In the genomic region with DNA sequence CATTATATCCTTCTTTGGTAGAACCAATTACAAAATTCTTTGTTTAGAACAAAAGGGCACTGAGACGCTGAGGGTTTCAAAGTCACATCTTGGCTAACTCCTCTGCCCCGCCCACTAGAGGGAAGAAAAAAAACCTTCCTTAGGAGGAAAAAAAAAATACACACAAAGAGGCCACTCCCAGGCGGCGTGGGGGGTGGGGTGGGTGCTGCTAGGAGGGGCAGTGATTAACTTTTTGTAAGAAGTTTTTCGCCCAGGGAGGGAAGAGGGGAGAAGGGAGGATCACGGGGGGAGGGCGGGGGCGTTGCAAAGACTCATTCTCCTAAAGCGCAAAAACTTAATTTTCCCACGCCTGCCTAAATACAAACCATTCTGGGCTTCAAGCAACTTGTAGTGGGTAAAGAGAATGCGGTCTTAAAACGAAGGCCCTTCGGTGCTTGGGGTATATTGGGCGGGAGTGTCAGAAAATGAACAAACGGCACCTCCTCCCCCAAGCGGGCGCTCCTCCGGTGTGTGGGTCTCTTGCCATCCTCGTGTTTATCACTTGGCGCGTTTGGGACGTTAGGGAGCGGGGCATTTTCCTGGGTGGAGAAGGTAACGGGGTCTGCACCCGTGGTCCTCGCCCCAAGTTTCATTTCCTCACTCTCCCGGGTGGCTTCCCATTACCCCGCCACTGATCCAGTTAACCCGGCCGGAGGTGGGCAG, we compare ENCODE assay signal across 8 cellular contexts. TPM values are rescaled to one million over a fixed set of nuclear protein-coding genes. Genes with fewer than 3 reads are reported as not detected.
A peak's percentile ranks its signal among the peaks of the same experiment; 100 is the strongest.
DNase-seq lines count a peak whose midpoint lies in the region; ATAC-seq, FAIRE-seq and TF ChIP-seq lines count a peak whose summit lies in the region.

No MANE protein-coding gene starts in this region.

- H3K4me3 Mint-ChIP-seq in activated naive CD8-positive, alpha-beta T cell treated with anti-CD3 and anti-CD28 coated beads, Interleukin-2, amount 50 U/mL, for 24 hours: peak overlapping the region; percentile 92

- H3K9me3 ChIP-seq in kidney (ENCODE audit: control insufficient read depth in 1 of 2, low read length in 2 of 2): no peaks in the 10 kb centered on the region

- H3K27me3 Mint-ChIP-seq in activated naive CD8-positive, alpha-beta T cell treated with anti-CD3 and anti-CD28 coated beads, Interleukin-2, amount 50 U/mL, for 24 hours: no peaks in the 10 kb centered on the region

- H3K27ac ChIP-seq in kidney (ENCODE audit: low read depth in 2 of 2, low read length in 2 of 2): peak overlapping the region in 1 of 2 donors; percentile 0

- H3K4me3 ChIP-seq in GM12864 (ENCODE audit: low read depth, low read length): peak overlapping the region; percentile 77
- H3K4me3 ChIP-seq in kidney (ENCODE audit: low read length in 2 of 2): peak overlapping the region; percentile 41 to 69

- H3K36me3 Mint-ChIP-seq in activated naive CD8-positive, alpha-beta T cell treated with anti-CD3 and anti-CD28 coated beads, Interleukin-2, amount 50 U/mL, for 24 hours (ENCODE audit: low read depth): peaks cover 31% of the 10 kb centered on the region

- peaks cover 68% of the 10 kb centered on the region for H3K4me1 Mint-ChIP-seq in activated naive CD8-positive, alpha-beta T cell treated with anti-CD3 and anti-CD28 coated beads, Interleukin-2, amount 50 U/mL, for 24 hours

- intact Hi-C loops in kidney (cut with DNase I): no loop called here

- TF ChIP-seq CTCF in GM12864 (IDR thresholded peaks at IDR 0.05; ENCODE audit: low read depth, low read length, missing control alignments) (no peak), kidney (IDR thresholded peaks at IDR 0.05; ENCODE audit: borderline replicate concordance, extremely low read depth, insufficient read depth) (no peak)

- H3K9me3 Mint-ChIP-seq in activated naive CD8-positive, alpha-beta T cell treated with anti-CD3 and anti-CD28 coated beads, Interleukin-2, amount 50 U/mL, for 24 hours: no peaks in the 10 kb centered on the region

- DNase-seq in GM12864 (ENCODE audit: low read depth) (no peak), RPMI8226 (peak; percentile 76), kidney (peak; percentile 87), NCI-H2196 treated with DMSO at 0.1 percent for 48 hours (lab: John Stamatoyannopoulos, UW; ENCODE audit: unreplicated experiment) (no peak), HCEC 1CT (no peak)
- DNase-seq in activated naive CD8-positive, alpha-beta T cell treated with anti-CD3 and anti-CD28 coated beads, Interleukin-2, amount 50 U/mL, for 24 hours: peak; percentile 74
- DNase-seq in stimulated activated CD4-positive, alpha-beta T cell treated with anti-CD3 and anti-CD28 coated beads, TNF-alpha, amount 100 ng/mL, for 4 hours (ENCODE audit: low read depth in 3 of 3): peak in 2 of 3 experiments; percentile 64 to 70

- H3K27ac Mint-ChIP-seq in activated naive CD8-positive, alpha-beta T cell treated with anti-CD3 and anti-CD28 coated beads, Interleukin-2, amount 50 U/mL, for 24 hours: peak overlapping the region; percentile 76

- peaks cover 6 to 11% of the 10 kb centered on the region in 2 donors for H3K4me1 ChIP-seq in kidney (ENCODE audit: control insufficient read depth in 1 of 2, insufficient read depth in 1 of 2, low read depth in 1 of 2, low read length in 2 of 2)

- H3K9ac ChIP-seq in kidney (ENCODE audit: low read length in 2 of 2): no peak overlapping the region

- H3K36me3 ChIP-seq in kidney (ENCODE audit: control insufficient read depth in 1 of 2, insufficient read depth in 2 of 2, low read length in 2 of 2): peaks cover 0 to 4% of the 10 kb centered on the region in 2 donors

- FAIRE-seq in kidney (lab: Jason Lieb, UNC): no peak

- peak; percentile 23 for ATAC-seq in HG02938 (IDR thresholded peaks at IDR 0.05; ENCODE audit: unreplicated experiment)
- peak; percentile 31 for ATAC-seq in activated naive CD8-positive, alpha-beta T cell treated with anti-CD3 and anti-CD28 coated beads, Interleukin-2, amount 50 U/mL, for 24 hours

RNA-seq across cellular contexts. Expression of gene CXCR4, which starts 1.7 kb away (rescaled TPM):
- total RNA-seq in kidney: 51.9 TPM
- 9.5 TPM for polyA plus RNA-seq in kidney (ENCODE audit: insufficient read depth, low read depth, low replicate concordance)

Comparison
In these comparisons a context has a peak if more than half of its experiments do, and no peak if none do; other contexts are left out.
1. DNase-seq: peak in RPMI8226 (single experiment), activated naive CD8-positive, alpha-beta T cell treated with anti-CD3 and anti-CD28 coated beads, Interleukin-2, amount 50 U/mL, for 24 hours (single experiment), kidney (single experiment) and stimulated activated CD4-positive, alpha-beta T cell treated with anti-CD3 and anti-CD28 coated beads, TNF-alpha, amount 100 ng/mL, for 4 hours (2 of 3); none in GM12864 (single experiment), NCI-H2196 treated with DMSO at 0.1 percent for 48 hours (single experiment) and HCEC 1CT (single experiment).